Comparison of ENCODE assay signal across 9 cellular contexts in genomic region chrX:14529288-14529989, GRCh38. TPM values are rescaled to one million over a fixed set of nuclear protein-coding genes. Genes with fewer than 3 reads are reported as not detected.
DNase-seq lines count a peak whose midpoint lies in the region; ATAC-seq, FAIRE-seq and TF ChIP-seq lines count a peak whose summit lies in the region.
"Had no signal": no experiment of that assay in that cellular context is flagged by ENCODE, and none has a peak within 500 bp of the region (broad histone marks: within the 10 kb centered on the region; RNA-seq: fewer than 3 reads in every experiment).

Gene GLRA2 (plus strand): TSS chrX:14529536. CDS start chrX:14530058, 522 bp downstream.

- WGBS in small intestine, 3 donors, result 7 to 22% (median 8%) methylated on average over 17 of the region's 17 CpGs

- FAIRE-seq in small intestine (lab: Jason Lieb, UNC), result no peak

- no peak for TF ChIP-seq CTCF in foreskin keratinocyte (conservative IDR thresholded peaks at IDR 0.05)

- no peaks in the 10 kb centered on the region for H3K9me3 ChIP-seq in small intestine (ENCODE audit: control insufficient read depth, low read depth)
- H3K9me3 ChIP-seq: BLaER1 treated with 17β-estradiol and CSF1 and Interleukin-3, amounts not matched to agents 10 nM and 100 nM had no signal

- DNase-seq in NCI-H82 (lab: John Stamatoyannopoulos, UW) (peak; percentile 39), NCI-H82 treated with DMSO at 0.1 percent for 48 hours (lab: John Stamatoyannopoulos, UW; ENCODE audit: unreplicated experiment) (no peak), RKO (ENCODE audit: low spot score) (peak; percentile 8), foreskin keratinocyte (no peak), small intestine (peak; percentile 6), COLO668 (lab: John Stamatoyannopoulos, UW; ENCODE audit: unreplicated experiment) (no peak), NCI-H2171 (lab: John Stamatoyannopoulos, UW) (no peak)

- H3K36me3 ChIP-seq in small intestine (ENCODE audit: control insufficient read depth in 2 of 2, insufficient read depth in 2 of 2, low read length in 2 of 2), result no peaks in the 10 kb centered on the region
- H3K36me3 ChIP-seq: BLaER1 treated with 17β-estradiol and CSF1 and Interleukin-3, amounts not matched to agents 10 nM and 100 nM had no signal

- no peaks in the 10 kb centered on the region for H3K27me3 ChIP-seq in foreskin keratinocyte
- no peaks in the 10 kb centered on the region for H3K27me3 ChIP-seq in small intestine (ENCODE audit: control insufficient read depth in 2 of 2, insufficient read depth in 2 of 2, low read length in 2 of 2)

- H3K27ac ChIP-seq in foreskin keratinocyte (no peak within 1 kb of the TSS), small intestine (ENCODE audit: low read depth in 1 of 2, low read length in 1 of 2) (no peak within 1 kb of the TSS)
- H3K27ac ChIP-seq: BLaER1 treated with 17β-estradiol and CSF1 and Interleukin-3, amounts not matched to agents 10 nM and 100 nM had no signal

- H3K4me3 ChIP-seq in small intestine (ENCODE audit: low read depth in 1 of 2, low read length in 2 of 2), result no peak within 1 kb of the TSS
- H3K4me3 ChIP-seq: BLaER1 treated with 17β-estradiol and CSF1 and Interleukin-3, amounts not matched to agents 10 nM and 100 nM had no signal

- H3K4me1 ChIP-seq in foreskin keratinocyte (no peaks in the 10 kb centered on the region), small intestine (ENCODE audit: control insufficient read depth in 2 of 2, insufficient read depth in 1 of 2, low read depth in 1 of 2, low read length in 1 of 2) (no peaks in the 10 kb centered on the region)
- H3K4me1 ChIP-seq: BLaER1 treated with 17β-estradiol and CSF1 and Interleukin-3, amounts not matched to agents 10 nM and 100 nM had no signal

- ATAC-seq in foreskin keratinocyte, result peak; percentile 39
- ATAC-seq in HG02885 (IDR thresholded peaks at IDR 0.05; ENCODE audit: poor library complexity, unreplicated experiment), result no peak

RNA-seq across cellular contexts. Expression of gene GLRA2, which starts in this region (rescaled TPM):
- not detected in 2 replicates for total RNA-seq in foreskin keratinocyte
- not detected in 2 replicates for polyA plus RNA-seq in foreskin keratinocyte
- polyA plus RNA-seq in small intestine, result under 1 TPM in 1 of 3 donors, not detected in 2; 0.33 TPM

Comparison
In these comparisons a context has a peak if more than half of its experiments do, and no peak if none do; other contexts are left out.
1. DNase-seq: peak in NCI-H82 (single experiment) and RKO (single experiment); none in NCI-H82 treated with DMSO at 0.1 percent for 48 hours (single experiment), foreskin keratinocyte (0 of 2), COLO668 (single experiment) and NCI-H2171 (single experiment).
2. Peak in ATAC-seq in foreskin keratinocyte; RNA of the gene not detected or under 1 TPM.
3. Peak in DNase-seq in small intestine; RNA of the gene not detected or under 1 TPM.